ENCODE assay signal across 20 cellular contexts in genomic region chr7:21938463-21938862, GRCh38. TPM values are rescaled to one million over a fixed set of nuclear protein-coding genes. Genes with fewer than 3 reads are reported as not detected.
A peak's percentile ranks its signal among the peaks of the same experiment; 100 is the strongest.
DNase-seq lines count a peak whose midpoint lies in the region; ATAC-seq and TF ChIP-seq lines count a peak whose summit lies in the region.
"Had no signal": no experiment of that assay in that cellular context is flagged by ENCODE, and none has a peak within 500 bp of the region (broad histone marks: within the 10 kb centered on the region; RNA-seq: fewer than 3 reads in every experiment).

No MANE protein-coding gene starts in this region.

- ATAC-seq in stimulated activated naive CD8-positive, alpha-beta T cell treated with anti-CD3 and anti-CD28 coated beads, Interleukin-15, Interleukin-2, amounts not matched to agents 100 U/mL and 50 U/mL, for 24 hours, result no peak
- ATAC-seq: sciatic nerve had no signal

- H3K4me1 ChIP-seq in suprapubic skin, result peaks cover 17% of the 10 kb centered on the region
- H3K4me1 ChIP-seq: colonic mucosa had no signal

- H3K36me3 ChIP-seq in suprapubic skin, result no peaks in the 10 kb centered on the region
- H3K36me3 ChIP-seq: colonic mucosa had no signal

- peaks cover 10% of the 10 kb centered on the region for H3K9me3 Mint-ChIP-seq in activated CD4-positive, alpha-beta T cell treated with anti-CD3 and anti-CD28 coated beads, Interleukin-2, amount 10 ng/mL, durations not matched to agents 24 days and 14 days
- peaks cover 21% of the 10 kb centered on the region for H3K9me3 Mint-ChIP-seq in activated CD4-positive, alpha-beta T cell treated with anti-CD3 and anti-CD28 coated beads, Interleukin-2, amount 10 ng/mL, durations not matched to agents 7 days and 5 days
- peaks cover 8% of the 10 kb centered on the region for H3K9me3 Mint-ChIP-seq in stimulated activated naive CD8-positive, alpha-beta T cell treated with anti-CD3 and anti-CD28 coated beads, Interleukin-15, Interleukin-2, amounts not matched to agents 100 ng/mL and 50 ng/mL, for 24 hours
- H3K9me3 Mint-ChIP-seq in mesothelial cell of epicardium, result peaks cover 26% of the 10 kb centered on the region

- POLR2A ChIA-PET in activated CD4-positive, alpha-beta T cell treated with anti-CD3 and anti-CD28 coated beads, Interleukin-2, amount 10 ng/mL, durations not matched to agents 7 days and 5 days (lab: Charles Lee), result no interaction called here

- intact Hi-C loops in activated CD4-positive, alpha-beta T cell treated with anti-CD3 and anti-CD28 coated beads, Interleukin-2, amount 10 ng/mL, durations not matched to agents 24 days and 14 days (cut with micrococcal nuclease), result loop anchor here (2.0 to 5.0 kb wide), 6 partner anchors 40 to 1439 kb away; partner anchors contain the start of genes DNAH11 and KLHL7

- no peaks in the 10 kb centered on the region for H3K9me3 ChIP-seq in suprapubic skin
- H3K9me3 ChIP-seq: colonic mucosa had no signal

- 83% methylated on average over 2 of the region's 2 CpGs for WGBS in suprapubic skin

- CTCF ChIA-PET in activated CD4-positive, alpha-beta T cell treated with anti-CD3 and anti-CD28 coated beads, Interleukin-2, amount 10 ng/mL, durations not matched to agents 7 days and 5 days (lab: Charles Lee), result no interaction called here

- H3K27ac ChIP-seq in epithelial cell of prostate (peak overlapping the region; percentile 37), suprapubic skin (no peak overlapping the region)
- H3K27ac ChIP-seq: C4-2B, colonic mucosa, VCaP had no signal

- peaks cover 63% of the 10 kb centered on the region for H3K4me1 Mint-ChIP-seq in activated CD4-positive, alpha-beta T cell treated with anti-CD3 and anti-CD28 coated beads, Interleukin-2, amount 10 ng/mL, durations not matched to agents 24 days and 14 days
- peaks cover 56% of the 10 kb centered on the region for H3K4me1 Mint-ChIP-seq in activated CD4-positive, alpha-beta T cell treated with anti-CD3 and anti-CD28 coated beads, Interleukin-2, amount 10 ng/mL, durations not matched to agents 7 days and 5 days
- H3K4me1 Mint-ChIP-seq in stimulated activated naive CD8-positive, alpha-beta T cell treated with anti-CD3 and anti-CD28 coated beads, Interleukin-15, Interleukin-2, amounts not matched to agents 100 ng/mL and 50 ng/mL, for 24 hours (ENCODE audit: low read depth), result peaks cover 91% of the 10 kb centered on the region
- H3K4me1 Mint-ChIP-seq in mesothelial cell of epicardium, result peaks cover 7% of the 10 kb centered on the region

- no peaks in the 10 kb centered on the region for H3K27me3 ChIP-seq in suprapubic skin
- H3K27me3 ChIP-seq: colonic mucosa had no signal

- peak overlapping the region; percentile 95 for H3K27ac Mint-ChIP-seq in activated CD4-positive, alpha-beta T cell treated with anti-CD3 and anti-CD28 coated beads, Interleukin-2, amount 10 ng/mL, durations not matched to agents 24 days and 14 days
- no peak overlapping the region for H3K27ac Mint-ChIP-seq in activated CD4-positive, alpha-beta T cell treated with anti-CD3 and anti-CD28 coated beads, Interleukin-2, amount 10 ng/mL, durations not matched to agents 7 days and 5 days
- peak overlapping the region; percentile 97 for H3K27ac Mint-ChIP-seq in stimulated activated naive CD8-positive, alpha-beta T cell treated with anti-CD3 and anti-CD28 coated beads, Interleukin-15, Interleukin-2, amounts not matched to agents 100 ng/mL and 50 ng/mL, for 24 hours
- no peak overlapping the region for H3K27ac Mint-ChIP-seq in mesothelial cell of epicardium
- H3K27ac Mint-ChIP-seq: endodermal cell had no signal

- peak overlapping the region; percentile 72 for H3K4me3 Mint-ChIP-seq in activated CD4-positive, alpha-beta T cell treated with anti-CD3 and anti-CD28 coated beads, Interleukin-2, amount 10 ng/mL, durations not matched to agents 24 days and 14 days
- no peak overlapping the region for H3K4me3 Mint-ChIP-seq in activated CD4-positive, alpha-beta T cell treated with anti-CD3 and anti-CD28 coated beads, Interleukin-2, amount 10 ng/mL, durations not matched to agents 7 days and 5 days
- H3K4me3 Mint-ChIP-seq in stimulated activated naive CD8-positive, alpha-beta T cell treated with anti-CD3 and anti-CD28 coated beads, Interleukin-15, Interleukin-2, amounts not matched to agents 100 ng/mL and 50 ng/mL, for 24 hours, result peak overlapping the region; percentile 78
- no peak overlapping the region for H3K4me3 Mint-ChIP-seq in mesothelial cell of epicardium
- H3K4me3 Mint-ChIP-seq: endodermal cell had no signal

- H3K36me3 Mint-ChIP-seq in activated CD4-positive, alpha-beta T cell treated with anti-CD3 and anti-CD28 coated beads, Interleukin-2, amount 10 ng/mL, durations not matched to agents 24 days and 14 days (ENCODE audit: low read depth), result peaks cover 62% of the 10 kb centered on the region
- peaks cover 72% of the 10 kb centered on the region for H3K36me3 Mint-ChIP-seq in activated CD4-positive, alpha-beta T cell treated with anti-CD3 and anti-CD28 coated beads, Interleukin-2, amount 10 ng/mL, durations not matched to agents 7 days and 5 days (ENCODE audit: low read depth)
- peaks cover 65% of the 10 kb centered on the region for H3K36me3 Mint-ChIP-seq in stimulated activated naive CD8-positive, alpha-beta T cell treated with anti-CD3 and anti-CD28 coated beads, Interleukin-15, Interleukin-2, amounts not matched to agents 100 ng/mL and 50 ng/mL, for 24 hours (ENCODE audit: low read depth)
- peaks cover 35% of the 10 kb centered on the region for H3K36me3 Mint-ChIP-seq in mesothelial cell of epicardium

- TF ChIP-seq EP300 in suprapubic skin (IDR thresholded peaks at IDR 0.05), result no peak

- no peaks in the 10 kb centered on the region for H3K27me3 Mint-ChIP-seq in activated CD4-positive, alpha-beta T cell treated with anti-CD3 and anti-CD28 coated beads, Interleukin-2, amount 10 ng/mL, durations not matched to agents 24 days and 14 days
- H3K27me3 Mint-ChIP-seq in activated CD4-positive, alpha-beta T cell treated with anti-CD3 and anti-CD28 coated beads, Interleukin-2, amount 10 ng/mL, durations not matched to agents 7 days and 5 days, result no peaks in the 10 kb centered on the region
- no peaks in the 10 kb centered on the region for H3K27me3 Mint-ChIP-seq in stimulated activated naive CD8-positive, alpha-beta T cell treated with anti-CD3 and anti-CD28 coated beads, Interleukin-15, Interleukin-2, amounts not matched to agents 100 ng/mL and 50 ng/mL, for 24 hours
- H3K27me3 Mint-ChIP-seq in mesothelial cell of epicardium (ENCODE audit: low read depth), result peaks cover 56% of the 10 kb centered on the region
- H3K27me3 Mint-ChIP-seq: brain had no signal

- TF ChIP-seq POLR2A in suprapubic skin (IDR thresholded peaks at IDR 0.05), result no peak

- H3K4me3 ChIP-seq in suprapubic skin, result no peak overlapping the region
- H3K4me3 ChIP-seq: colonic mucosa had no signal

- no peak for TF ChIP-seq CTCF in mesothelial cell of epicardium (IDR thresholded peaks at IDR 0.05; ENCODE audit: unreplicated experiment)
- TF ChIP-seq CTCF in suprapubic skin (IDR thresholded peaks at IDR 0.05), result no peak

- DNase-seq in activated CD4-positive, alpha-beta T cell treated with anti-CD3 and anti-CD28 coated beads, Interleukin-2, amount 10 ng/mL, durations not matched to agents 24 days and 14 days, result no peak
- DNase-seq in activated CD4-positive, alpha-beta T cell treated with anti-CD3 and anti-CD28 coated beads, Interleukin-2, amount 10 ng/mL, durations not matched to agents 7 days and 5 days, result no peak
- DNase-seq in stimulated activated naive CD8-positive, alpha-beta T cell treated with anti-CD3 and anti-CD28 coated beads, Interleukin-15, Interleukin-2, amounts not matched to agents 100 U/mL and 50 U/mL, for 24 hours, result no peak
- DNase-seq in epithelial cell of prostate (ENCODE audit: low read depth, low spot score) (no peak), iPS-NIHi11 (ENCODE audit: low spot score) (no peak), mesothelial cell of epicardium (ENCODE audit: low spot score in 2 of 2, unreplicated experiment in 2 of 2) (no peak), suprapubic skin (ENCODE audit: low spot score in 2 of 2) (no peak)
- DNase-seq: activated naive CD4-positive, alpha-beta T cell treated with anti-CD3 and anti-CD28 coated beads, Interleukin-2, amount 50 U/mL, for 16 hours; colonic mucosa; DMS 273 treated with DMSO at 0.1 percent for 48 hours; endodermal cell; GF-D8; glutamatergic neuron; GOT3; NCI-H524 had no signal

RNA-seq across cellular contexts. Expression of gene CDCA7L, which starts 7.2 kb away (rescaled TPM):
- 111 and 114 TPM in 2 replicates for total RNA-seq in activated CD4-positive, alpha-beta T cell treated with anti-CD3 and anti-CD28 coated beads, Interleukin-2, amount 10 ng/mL, durations not matched to agents 24 days and 14 days
- 10 to 100 TPM; 61.8 to 69.2 TPM for total RNA-seq in activated CD4-positive, alpha-beta T cell treated with anti-CD3 and anti-CD28 coated beads, Interleukin-2, amount 10 ng/mL, durations not matched to agents 7 days and 5 days
- 25.6 to 28.6 TPM (median 26.5 TPM) in 3 replicates for total RNA-seq in mesothelial cell of epicardium
- total RNA-seq in suprapubic skin, result 100 to 1,000 TPM in 1 of 4 donors, 10 to 100 TPM in 3; 26.2 to 138 (median 44.0) TPM

Comparison
In these comparisons a context has a peak if more than half of its experiments do, and no peak if none do; other contexts are left out.
1. H3K27ac Mint-ChIP-seq: peak in activated CD4-positive, alpha-beta T cell treated with anti-CD3 and anti-CD28 coated beads, Interleukin-2, amount 10 ng/mL, durations not matched to agents 24 days and 14 days (single experiment) and stimulated activated naive CD8-positive, alpha-beta T cell treated with anti-CD3 and anti-CD28 coated beads, Interleukin-15, Interleukin-2, amounts not matched to agents 100 ng/mL and 50 ng/mL, for 24 hours (single experiment); none in activated CD4-positive, alpha-beta T cell treated with anti-CD3 and anti-CD28 coated beads, Interleukin-2, amount 10 ng/mL, durations not matched to agents 7 days and 5 days (single experiment) and mesothelial cell of epicardium (single experiment).
2. H3K4me3 Mint-ChIP-seq: peak in activated CD4-positive, alpha-beta T cell treated with anti-CD3 and anti-CD28 coated beads, Interleukin-2, amount 10 ng/mL, durations not matched to agents 24 days and 14 days (single experiment) and stimulated activated naive CD8-positive, alpha-beta T cell treated with anti-CD3 and anti-CD28 coated beads, Interleukin-15, Interleukin-2, amounts not matched to agents 100 ng/mL and 50 ng/mL, for 24 hours (single experiment); none in activated CD4-positive, alpha-beta T cell treated with anti-CD3 and anti-CD28 coated beads, Interleukin-2, amount 10 ng/mL, durations not matched to agents 7 days and 5 days (single experiment) and mesothelial cell of epicardium (single experiment).